In the genomic region with DNA sequence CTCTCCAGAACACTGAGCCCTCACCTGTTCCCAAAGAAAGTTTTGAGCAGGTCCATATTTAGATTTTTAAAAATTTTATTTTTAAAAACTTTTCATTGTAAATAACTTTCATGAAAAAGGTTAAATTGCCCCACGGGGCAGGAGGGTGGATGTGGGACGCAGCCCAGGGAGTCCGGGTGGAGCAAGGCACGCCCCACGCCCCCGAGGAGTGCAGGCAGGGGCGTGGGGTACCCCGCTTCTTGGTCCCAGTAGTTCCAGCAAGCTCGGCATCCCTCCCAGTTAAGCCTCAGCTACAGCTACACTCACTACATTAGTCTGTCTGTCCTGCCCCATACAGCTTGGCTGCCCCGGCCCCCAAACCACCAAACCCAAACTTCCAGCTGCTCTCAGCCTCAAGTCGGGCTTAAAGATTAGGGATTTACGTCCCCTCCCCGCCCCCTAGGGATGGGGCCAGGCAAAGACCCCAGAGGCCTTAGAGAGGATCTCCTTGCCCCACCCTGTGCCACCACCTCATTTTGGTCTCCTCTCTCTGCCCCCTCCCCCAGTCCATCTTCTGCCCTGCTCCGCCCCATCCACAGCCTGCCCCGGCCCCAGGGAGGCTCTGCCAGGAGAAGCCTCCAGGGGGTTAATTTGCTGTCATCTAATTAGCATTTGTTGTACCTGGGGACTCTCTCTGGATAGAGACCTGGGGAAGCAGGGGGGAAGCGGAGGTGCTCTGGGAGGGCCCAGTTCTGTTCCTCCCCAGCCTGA, we compare ENCODE assay signal across 21 cellular contexts. TPM values are rescaled to one million over a fixed set of nuclear protein-coding genes. Genes with fewer than 3 reads are reported as not detected.
DNase-seq lines count a peak whose midpoint lies in the region; TF ChIP-seq lines count a peak whose summit lies in the region.
"Had no signal": no experiment of that assay in that cellular context is flagged by ENCODE, and none has a peak within 500 bp of the region (broad histone marks: within the 10 kb centered on the region; RNA-seq: fewer than 3 reads in every experiment).

No MANE protein-coding gene starts in this region.

- H3K27me3 ChIP-seq in H7 (ENCODE audit: control insufficient read depth, insufficient read depth, low read length) (peaks cover 69% of the 10 kb centered on the region), neural progenitor cell (peaks cover 99% of the 10 kb centered on the region)
- H3K27me3 ChIP-seq: SJSA1 had no signal

- H3K36me3 ChIP-seq in H7 (replicated peaks; ENCODE audit: control insufficient read depth, insufficient read depth, low read length): no peaks in the 10 kb centered on the region
- H3K36me3 ChIP-seq in neural progenitor cell: no peaks in the 10 kb centered on the region
- H3K36me3 ChIP-seq: SJSA1, thoracic aorta had no signal

- no peaks in the 10 kb centered on the region for H3K79me2 ChIP-seq in neural progenitor cell (ENCODE audit: low read depth)

- peaks cover 14% of the 10 kb centered on the region for H4K20me1 ChIP-seq in neural progenitor cell (ENCODE audit: low read depth)

- H3K4me1 ChIP-seq in neural progenitor cell: peaks cover 89% of the 10 kb centered on the region

- TF ChIP-seq CTCF in chondrocyte (IDR thresholded peaks at IDR 0.05) (no peak), neural progenitor cell (IDR thresholded peaks at IDR 0.05) (peak; percentile 33), GM20000 (IDR thresholded peaks at IDR 0.05; ENCODE audit: extremely low read depth, missing control alignments) (no peak)

- H3K27ac ChIP-seq in neural progenitor cell: no peak overlapping the region
- H3K27ac ChIP-seq: SJSA1, thoracic aorta had no signal

- H3K4me3 ChIP-seq in H7 (ENCODE audit: insufficient read depth, low read depth, low read length) (no peak overlapping the region), neural progenitor cell (no peak overlapping the region)
- H3K4me3 ChIP-seq: SJSA1, thoracic aorta had no signal

- H3F3A ChIP-seq in neural progenitor cell (ENCODE audit: low read depth): peaks cover 77% of the 10 kb centered on the region

- peak overlapping the region; percentile 83 for H3K4me2 ChIP-seq in neural progenitor cell

- no peak overlapping the region for H3K9ac ChIP-seq in neural progenitor cell

- no peak for DNase-seq in T-helper 1 cell
- peak; percentile 86 for DNase-seq in H7
- peak; percentile 59 for DNase-seq in chondrocyte (ENCODE audit: low spot score)
- DNase-seq in neural progenitor cell (ENCODE audit: low spot score): peak; percentile 65
- no peak for DNase-seq in stimulated activated naive CD4-positive, alpha-beta T cell (lab: John Stamatoyannopoulos, UW)
- no peak for DNase-seq in NOMO-1 treated with dmso at 0.1 percent for 144 hours (lab: John Stamatoyannopoulos, UW; ENCODE audit: unreplicated experiment)
- no peak for DNase-seq in GM20000 (ENCODE audit: low spot score)
- DNase-seq: anterior cingulate cortex; CD4-positive, CD25-positive, alpha-beta regulatory T cell; central memory CD4-positive, alpha-beta T cell; DMS79; erythroblast; foreskin melanocyte; KBM-7; NCI-H524 treated with DMSO at 0.1 percent for 48 hours; retina had no signal

- no peaks in the 10 kb centered on the region for H3K9me3 Mint-ChIP-seq in T-helper 1 cell treated with Interleukin-12 subunit alpha and Interleukin-12 subunit beta and Interleukin-4 antibody, amounts not matched to agents 30 μg/mL and 1 μg/mL, for 36 hours
- H3K9me3 Mint-ChIP-seq in chondrocyte (ENCODE audit: low read depth) (no peaks in the 10 kb centered on the region), neural progenitor cell (no peaks in the 10 kb centered on the region)
- H3K9me3 Mint-ChIP-seq: activated T-helper 17 cell treated with anti-CD3 and anti-CD28 coated beads, Interleukin-2, amount 50 U/mL, for 72 hours had no signal

- H3K36me3 Mint-ChIP-seq in T-helper 1 cell treated with Interleukin-12 subunit alpha and Interleukin-12 subunit beta and Interleukin-4 antibody, amounts not matched to agents 30 μg/mL and 1 μg/mL, for 36 hours (ENCODE audit: low read depth): no peaks in the 10 kb centered on the region
- H3K36me3 Mint-ChIP-seq in chondrocyte (ENCODE audit: low read depth) (no peaks in the 10 kb centered on the region), neural progenitor cell (no peaks in the 10 kb centered on the region)
- H3K36me3 Mint-ChIP-seq: CD4-positive, CD25-positive, alpha-beta regulatory T cell had no signal

- peaks cover 13% of the 10 kb centered on the region for H3K4me1 Mint-ChIP-seq in T-helper 1 cell treated with Interleukin-12 subunit alpha and Interleukin-12 subunit beta and Interleukin-4 antibody, amounts not matched to agents 30 μg/mL and 1 μg/mL, for 36 hours (ENCODE audit: low read depth)
- H3K4me1 Mint-ChIP-seq in chondrocyte (ENCODE audit: low read depth): peaks cover 13% of the 10 kb centered on the region
- H3K4me1 Mint-ChIP-seq in neural progenitor cell: peaks cover 57% of the 10 kb centered on the region
- H3K4me1 Mint-ChIP-seq: activated T-helper 17 cell treated with anti-CD3 and anti-CD28 coated beads, Interleukin-2, amount 50 U/mL, for 72 hours had no signal

- peaks cover 16% of the 10 kb centered on the region for H3K27me3 Mint-ChIP-seq in T-helper 1 cell treated with Interleukin-12 subunit alpha and Interleukin-12 subunit beta and Interleukin-4 antibody, amounts not matched to agents 30 μg/mL and 1 μg/mL, for 36 hours (ENCODE audit: low read depth)
- H3K27me3 Mint-ChIP-seq in chondrocyte (ENCODE audit: low read depth) (peaks cover 19% of the 10 kb centered on the region), neural progenitor cell (ENCODE audit: insufficient read depth, low read depth) (peaks cover 14% of the 10 kb centered on the region)

- H3K9me3 ChIP-seq in neural progenitor cell (ENCODE audit: low read depth): no peaks in the 10 kb centered on the region
- H3K9me3 ChIP-seq: SJSA1, thoracic aorta had no signal

- H2AFZ ChIP-seq in neural progenitor cell (replicated peaks): no peak overlapping the region

- no peak overlapping the region for H3K4me3 Mint-ChIP-seq in T-helper 1 cell treated with Interleukin-12 subunit alpha and Interleukin-12 subunit beta and Interleukin-4 antibody, amounts not matched to agents 30 μg/mL and 1 μg/mL, for 36 hours
- no peak overlapping the region for H3K4me3 Mint-ChIP-seq in chondrocyte (ENCODE audit: unreplicated experiment)
- H3K4me3 Mint-ChIP-seq in neural progenitor cell: peak overlapping the region; percentile 18
- H3K4me3 Mint-ChIP-seq: activated T-helper 17 cell treated with anti-CD3 and anti-CD28 coated beads, Interleukin-2, amount 50 U/mL, for 72 hours had no signal

- H3K27ac Mint-ChIP-seq in T-helper 1 cell treated with Interleukin-12 subunit alpha and Interleukin-12 subunit beta and Interleukin-4 antibody, amounts not matched to agents 30 μg/mL and 1 μg/mL, for 36 hours: peak overlapping the region; percentile 31
- no peak overlapping the region for H3K27ac Mint-ChIP-seq in chondrocyte (ENCODE audit: unreplicated experiment)
- H3K27ac Mint-ChIP-seq in neural progenitor cell: peak overlapping the region; percentile 93
- H3K27ac Mint-ChIP-seq: activated T-helper 17 cell treated with anti-CD3 and anti-CD28 coated beads, Interleukin-2, amount 50 U/mL, for 72 hours had no signal

RNA-seq across cellular contexts. Expression of a gene that starts 4.6 kb away (rescaled TPM):
- total RNA-seq in H7 (2014; rRNA removed; shearing (Covaris generic)): 2.0 and 3.3 TPM in 2 replicates
- 0.12 TPM in 1 of 3 replicates, not detected in the others for total RNA-seq in chondrocyte
- 0.49 and 1.7 TPM in 2 replicates for total RNA-seq in neural progenitor cell (ENCODE audit: low replicate concordance)
- total RNA-seq: SJSA1, thoracic aorta had no signal

RNA-seq across cellular contexts. Expression of a gene that starts 32.9 kb away (rescaled TPM):
- total RNA-seq in H7 (2014; rRNA removed; shearing (Covaris generic)): 80.3 and 87.7 TPM in 2 replicates
- total RNA-seq in chondrocyte (129 to 180 TPM (median 131 TPM) in 3 replicates), neural progenitor cell (ENCODE audit: low replicate concordance) (64.3 and 72.8 TPM in 2 replicates)

RNA-seq across cellular contexts. Expression of a gene that starts 57.5 kb away (rescaled TPM):
- total RNA-seq in H7 (2014; rRNA removed; shearing (Covaris generic)): 0.48 and 0.59 TPM in 2 replicates
- total RNA-seq in chondrocyte: not detected in 3 replicates
- not detected in 2 replicates for total RNA-seq in neural progenitor cell (ENCODE audit: low replicate concordance)
- total RNA-seq: mesenteric fat pad, SJSA1, thoracic aorta had no signal

Comparison
In these comparisons a context has a peak if more than half of its experiments do, and no peak if none do; other contexts are left out.
1. DNase-seq: peak in H7 (single experiment), chondrocyte (single experiment) and neural progenitor cell (single experiment); none in T-helper 1 cell (0 of 5), stimulated activated naive CD4-positive, alpha-beta T cell (0 of 6), NOMO-1 treated with dmso at 0.1 percent for 144 hours (single experiment) and GM20000 (single experiment).